In genomic region chrX:154068560-154068959, GRCh38 we compare ENCODE assay signal across 31 cellular contexts.
"Had no signal": no experiment of that assay in that cellular context is flagged by ENCODE, and none has a peak within 500 bp of the region (broad histone marks: within the 10 kb centered on the region; RNA-seq: fewer than 3 reads in every experiment).

No MANE protein-coding gene starts in this region.

- DNase-seq: activated CD4-positive, alpha-beta T cell treated with anti-CD3 and anti-CD28 coated beads for 36 hours; activated CD4-positive, alpha-beta T cell treated with anti-CD3 and anti-CD28 coated beads, Interleukin-2, amount 10 ng/mL, durations not matched to agents 7 days and 5 days; activated CD4-positive, alpha-beta T cell treated with anti-CD3 and anti-CD28 coated beads, Interleukin-2, amount 50 U/mL, for 48 hours; activated CD8-positive, alpha-beta memory T cell treated with anti-CD3 and anti-CD28 coated beads for 24 hours; activated CD8-positive, alpha-beta memory T cell treated with anti-CD3 and anti-CD28 coated beads, Interleukin-2, amount 10 ng/mL, durations not matched to agents 7 days and 5 days; activated gamma-delta T cell; activated naive CD4-positive, alpha-beta T cell treated with Interleukin-2 at 50 U/mL for 16 hours; activated naive CD8-positive, alpha-beta T cell treated with anti-CD3 and anti-CD28 coated beads, Interleukin-2, amount 50 U/mL, for 24 hours; activated T-cell treated with anti-CD3 and anti-CD28 coated beads, Interleukin-2, amount 50 U/mL, for 1 hour; activated T-cell treated with anti-CD3 and anti-CD28 coated beads, Interleukin-2, amount 50 U/mL, for 72 hours; anterior cingulate cortex; caudate nucleus; cerebellar nuclear complex; MV-4-11; NCI-H1092 treated with DMSO at 0.1 percent for 48 hours; NCI-H1417; NCI-H146; NCI-H187; NCI-H2029 treated with DMSO at 0.1 percent for 48 hours; NCI-H2107; NCI-H2171; NCI-H510A; NCI-H526; NCI-H748 treated with DMSO at 0.1 percent for 48 hours; OCI-M1; Right ventricle myocardium superior; SK-N-SH had no signal

- H3K27ac ChIP-seq: SJSA1 had no signal

- H3K9me3 ChIP-seq: SJSA1, SK-N-SH had no signal

- H3K36me3 ChIP-seq: SJSA1 had no signal

- ATAC-seq: activated CD4-positive, alpha-beta T cell treated with anti-CD3 and anti-CD28 coated beads for 36 hours; activated CD4-positive, CD25-positive, alpha-beta regulatory T cell treated with anti-CD3 and anti-CD28 coated beads, Interleukin-2, amount 50 U/mL, for 24 hours; activated CD8-positive, alpha-beta memory T cell treated with anti-CD3 and anti-CD28 coated beads, Interleukin-2, amount 10 ng/mL, durations not matched to agents 7 days and 5 days; activated naive CD8-positive, alpha-beta T cell treated with anti-CD3 and anti-CD28 coated beads, Interleukin-2, amount 50 U/mL, for 24 hours; activated T-cell treated with anti-CD3 and anti-CD28 coated beads, Interleukin-2, amount 50 U/mL, for 72 hours; activated T-helper 17 cell treated with anti-CD3 and anti-CD28 coated beads, Interleukin-2, amount 50 U/mL, for 72 hours; WTC11 had no signal

- H3K27me3 ChIP-seq: SJSA1 had no signal

- H3K4me3 ChIP-seq: SJSA1 had no signal
